In the genomic region with DNA sequence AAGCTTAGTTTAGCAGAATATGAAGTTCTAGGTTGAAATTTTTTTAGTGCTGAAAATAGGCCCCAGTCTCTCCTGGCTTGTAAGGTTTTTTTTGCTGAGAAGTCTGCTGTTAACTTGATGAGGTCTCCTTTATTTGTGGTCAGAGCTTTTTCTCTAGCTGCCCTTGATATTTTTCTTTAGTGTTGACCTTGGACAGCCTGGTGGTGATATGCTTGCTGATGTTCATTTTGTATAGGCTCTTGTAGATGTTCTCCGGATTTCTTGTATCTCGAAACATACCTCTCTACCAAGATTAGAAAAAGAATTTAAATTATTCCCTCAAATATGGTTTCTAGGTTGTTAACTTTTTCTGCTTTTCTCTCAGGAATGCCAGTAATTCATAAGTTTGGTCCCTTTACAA, we compare ENCODE assay signal across 7 cellular contexts.
"Had no signal": no experiment of that assay in that cellular context is flagged by ENCODE, and none has a peak within 500 bp of the region (broad histone marks: within the 10 kb centered on the region; RNA-seq: fewer than 3 reads in every experiment).

No MANE protein-coding gene starts in this region.

- H3K4me1 ChIP-seq: HAP-1 had no signal

- H2AFZ ChIP-seq: GM23248 had no signal

- H3K9ac ChIP-seq: GM23248 had no signal

- H3K36me3 ChIP-seq: HAP-1 had no signal

- FAIRE-seq: HTR-8/SVneo had no signal

- H3K27ac ChIP-seq: GM23248 had no signal

- DNase-seq: GM23248, GOT3, H7, HFFc6, IMR-90 had no signal

- H3K4me3 ChIP-seq: GM23248, HAP-1 had no signal

- H3K4me3 Mint-ChIP-seq: HFFc6 had no signal
